28 cellular contexts compared by ENCODE assay signal in genomic region chr14:38297681-38298080, GRCh38. TPM values are rescaled to one million over a fixed set of nuclear protein-coding genes. Genes with fewer than 3 reads are reported as not detected.
A peak's percentile ranks its signal among the peaks of the same experiment; 100 is the strongest.
DNase-seq lines count a peak whose midpoint lies in the region; ATAC-seq and TF ChIP-seq lines count a peak whose summit lies in the region.
"Had no signal": no experiment of that assay in that cellular context is flagged by ENCODE, and none has a peak within 500 bp of the region (broad histone marks: within the 10 kb centered on the region; RNA-seq: fewer than 3 reads in every experiment).

No MANE protein-coding gene starts in this region.

- intact Hi-C loops in IMR-90 (cut with micrococcal nuclease): no loop called here
- intact Hi-C loops in transverse colon (cut with DNase I; ENCODE audit: low total_unique reads): no loop called here

- H3K4ac ChIP-seq in IMR-90 (ENCODE audit: low read depth, low read length): no peak overlapping the region

- peak overlapping the region; percentile 14; the same call in 1 of the 2 replicates for H3K14ac ChIP-seq in IMR-90 (replicated peaks; ENCODE audit: low read depth, low read length)

- no peak overlapping the region for H2AFZ ChIP-seq in IMR-90 (replicated peaks; ENCODE audit: low read length, poor library complexity)
- H2AFZ ChIP-seq: parathyroid adenoma had no signal

- dilution Hi-C loops in IMR-90 (cut with HindIII; ENCODE audit: low sequenced_read_pairs, unreplicated experiment): no loop called here

- no peak overlapping the region for H3K9ac ChIP-seq in IMR-90 (ENCODE audit: low read depth, low read length)
- H3K9ac ChIP-seq: parathyroid adenoma had no signal

- no peak overlapping the region for H2AK9ac ChIP-seq in IMR-90 (replicated peaks; ENCODE audit: low read depth, low read length, poor library complexity)

- H3K18ac ChIP-seq in IMR-90 (ENCODE audit: low read depth, low read length): no peak overlapping the region

- H3K27ac ChIP-seq in IMR-90 (ENCODE audit: insufficient read depth, low read length) (no peak overlapping the region), transverse colon (no peak overlapping the region)
- H3K27ac ChIP-seq: adrenal gland, parathyroid adenoma, suprapubic skin, VCaP had no signal

- no peak overlapping the region; the same call in 1 of the 2 replicates for H3K4me2 ChIP-seq in IMR-90 (ENCODE audit: low read depth, low read length)

- no peaks in the 10 kb centered on the region; the same call in 1 of the 2 replicates for H3K9me3 ChIP-seq in IMR-90 (ENCODE audit: control insufficient read depth, insufficient read depth, low read length)
- H3K9me3 ChIP-seq in transverse colon: no peaks in the 10 kb centered on the region
- H3K9me3 ChIP-seq: adrenal gland, suprapubic skin had no signal

- H3K9me1 ChIP-seq in IMR-90 (ENCODE audit: insufficient read depth, low read length): no peaks in the 10 kb centered on the region

- H3K56ac ChIP-seq in IMR-90 (ENCODE audit: extremely low read depth, insufficient read depth, low read length): no peak overlapping the region

- no peak overlapping the region for H3K4me3 ChIP-seq in AG10803 (ENCODE audit: low read length)
- H3K4me3 ChIP-seq in IMR-90 (ENCODE audit: insufficient read depth, low read depth, low read length): no peak overlapping the region
- H3K4me3 ChIP-seq in fibroblast of pulmonary artery (replicated peaks; ENCODE audit: low read depth, low read length): no peak overlapping the region
- no peak overlapping the region for H3K4me3 ChIP-seq in transverse colon
- H3K4me3 ChIP-seq: adrenal gland, suprapubic skin had no signal

- TF ChIP-seq RAD21 in IMR-90 (IDR thresholded peaks at IDR 0.05; ENCODE audit: low read length): no peak

- DNase-seq in AG10803 (ENCODE audit: low read depth) (peak; percentile 46), IMR-90 (peak; percentile 71), amniotic epithelial cell (ENCODE audit: low read depth) (peak; percentile 55), fibroblast of pulmonary artery (ENCODE audit: low read depth) (peak; percentile 89), HT-29 (ENCODE audit: low spot score) (no peak), cerebellum (ENCODE audit: low spot score) (no peak), transverse colon (no peak)
- DNase-seq: activated gamma-delta T cell; adrenal gland; CD4-positive, CD25-positive, alpha-beta regulatory T cell; central memory CD4-positive, alpha-beta T cell; DMS153; effector CD4-positive, alpha-beta T cell; KBM-7; midbrain; NCI-H1092; NCI-H2107; NCI-H526 treated with DMSO at 0.1 percent for 48 hours; T-helper 2 cell had no signal

- H3K36me3 ChIP-seq in IMR-90 (ENCODE audit: control insufficient read depth, insufficient read depth, low read length) (no peaks in the 10 kb centered on the region), transverse colon (no peaks in the 10 kb centered on the region)
- H3K36me3 ChIP-seq: adrenal gland, suprapubic skin had no signal

- peak overlapping the region in 1 of 2 experiments; percentile 48; a peak in 2 of 4 replicates for H4K8ac ChIP-seq in IMR-90 (ENCODE audit: low read depth in 2 of 2, low read length in 2 of 2)

- no peak overlapping the region for H2AK5ac ChIP-seq in IMR-90 (ENCODE audit: low read depth, low read length)

- H3K79me1 ChIP-seq in IMR-90 (ENCODE audit: low read depth in 1 of 2, low read length in 2 of 2): no peaks in the 10 kb centered on the region

- H4K20me1 ChIP-seq in IMR-90 (ENCODE audit: insufficient read depth, low read length): no peaks in the 10 kb centered on the region

- peak overlapping the region; percentile 26; the same call in 1 of the 2 replicates for H2BK120ac ChIP-seq in IMR-90 (ENCODE audit: low read depth, low read length)

- no peak overlapping the region for H4K91ac ChIP-seq in IMR-90 (ENCODE audit: insufficient read depth, low read depth, low read length)

- no peak overlapping the region for H4K5ac ChIP-seq in IMR-90 (ENCODE audit: low read depth, low read length)

- TF ChIP-seq CTCF in AG10803 (conservative IDR thresholded peaks at IDR 0.05; ENCODE audit: low read length) (no peak), IMR-90 (conservative IDR thresholded peaks at IDR 0.05; ENCODE audit: low read depth, low read length) (no peak), fibroblast of pulmonary artery (IDR thresholded peaks at IDR 0.05; ENCODE audit: low read length, missing control alignments) (no peak), transverse colon (IDR thresholded peaks at IDR 0.05) (no peak)

- H3K27me3 ChIP-seq in IMR-90 (ENCODE audit: control insufficient read depth, insufficient read depth, low read length) (no peaks in the 10 kb centered on the region), transverse colon (no peaks in the 10 kb centered on the region)
- H3K27me3 ChIP-seq: adrenal gland, suprapubic skin had no signal

- POLR2A ChIA-PET in IMR-90 (lab: Charles Lee; ENCODE audit: unreplicated experiment): no interaction called here

- in situ Hi-C loops in IMR-90 (cut with MboI; ENCODE audit: low sequenced_read_pairs): no loop called here
- in situ Hi-C loops in transverse colon (cut with MboI; ENCODE audit: low pct_ligation_motif_present in 1 of 4, low pct_unique_long_range_greater_than_20kb in 1 of 4, low sequenced_read_pairs in 3 of 4): no loop called here

- H3K23ac ChIP-seq in IMR-90 (ENCODE audit: low read depth, low read length): no peak overlapping the region

- BruUV-seq in IMR-90 (replicated peaks; lab: Mats Ljungman, UMichigan): no TSS peak

- TF ChIP-seq POLR2A in IMR-90 (IDR thresholded peaks at IDR 0.05; ENCODE audit: low read depth, low read length) (no peak), transverse colon (IDR thresholded peaks at IDR 0.05) (no peak)

- CTCF ChIA-PET in IMR-90 (lab: Yijun Ruan, JAX): no interaction called here

- H2BK5ac ChIP-seq in IMR-90 (ENCODE audit: low read depth, low read length, poor library complexity, severe bottlenecking): no peak overlapping the region

- H2BK15ac ChIP-seq in IMR-90 (ENCODE audit: low read depth, low read length): no peak overlapping the region

- H3K4me1 ChIP-seq in IMR-90 (ENCODE audit: control insufficient read depth, insufficient read depth, low read length) (no peaks in the 10 kb centered on the region), transverse colon (no peaks in the 10 kb centered on the region)
- H3K4me1 ChIP-seq: adrenal gland, parathyroid adenoma, suprapubic skin had no signal

- TF ChIP-seq EP300 in transverse colon (IDR thresholded peaks at IDR 0.05; ENCODE audit: low read depth): no peak

- no CpG with 5 or more reads among the region's 1 CpG for WGBS in IMR-90 (ENCODE audit: extremely low coverage in 2 of 2, insufficient read length in 1 of 2), 2 experiments
- WGBS in transverse colon (ENCODE audit: low coverage in 1 of 2), 2 donors: 64 to 78% methylated on average over 1 of the region's 1 CpG

- no peak; the same call in 1 of the 2 replicates for ATAC-seq in IMR-90 (ENCODE audit: low read depth)
- ATAC-seq: left lobe of liver; natural killer cell treated with Interleukin-12 subunit alpha and Interleukin-12 subunit beta and Interleukin-15 and Interleukin-18, amount 100 ng/mL, for 72 hours; Panc1; sciatic nerve had no signal

- H2BK20ac ChIP-seq in IMR-90 (ENCODE audit: low read depth, low read length): 0 out of 2 replicates have a peak overlapping the region, but pooled peaks have one; percentile 3

TF ChIP-seq in IMR-90, 13 proteins besides CTCF, POLR2A, EP300 and RAD21:
- TF ChIP-seq CHD1 (IDR thresholded peaks at IDR 0.05; ENCODE audit: low read depth, low read length): no peak
- no peak for TF ChIP-seq BHLHE40 (IDR thresholded peaks at IDR 0.05; ENCODE audit: low read depth, low read length)
- TF ChIP-seq MXI1 (IDR thresholded peaks at IDR 0.05; ENCODE audit: borderline replicate concordance, low read depth, low read length): no peak
- no peak for TF ChIP-seq NFE2L2 (IDR thresholded peaks at IDR 0.05; ENCODE audit: low read depth, low read length)
- no peak for TF ChIP-seq MAFK (IDR thresholded peaks at IDR 0.05; ENCODE audit: low read depth, low read length)
- no peak for TF ChIP-seq FOS (IDR thresholded peaks at IDR 0.05; ENCODE audit: low read depth, low read length)
- TF ChIP-seq, protein P1, sequence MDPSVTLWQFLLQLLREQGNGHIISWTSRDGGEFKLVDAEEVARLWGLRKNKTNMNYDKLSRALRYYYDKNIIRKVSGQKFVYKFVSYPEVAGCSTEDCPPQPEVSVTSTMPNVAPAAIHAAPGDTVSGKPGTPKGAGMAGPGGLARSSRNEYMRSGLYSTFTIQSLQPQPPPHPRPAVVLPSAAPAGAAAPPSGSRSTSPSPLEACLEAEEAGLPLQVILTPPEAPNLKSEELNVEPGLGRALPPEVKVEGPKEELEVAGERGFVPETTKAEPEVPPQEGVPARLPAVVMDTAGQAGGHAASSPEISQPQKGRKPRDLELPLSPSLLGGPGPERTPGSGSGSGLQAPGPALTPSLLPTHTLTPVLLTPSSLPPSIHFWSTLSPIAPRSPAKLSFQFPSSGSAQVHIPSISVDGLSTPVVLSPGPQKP (IDR thresholded peaks at IDR 0.05; ENCODE audit: borderline replicate concordance, low read depth, low read length): no peak
- no peak for TF ChIP-seq RCOR1 (IDR thresholded peaks at IDR 0.05; ENCODE audit: insufficient replicate concordance, low read length)
- TF ChIP-seq CEBPB (IDR thresholded peaks at IDR 0.05; ENCODE audit: low read depth, low read length): no peak
- TF ChIP-seq, protein P2, sequence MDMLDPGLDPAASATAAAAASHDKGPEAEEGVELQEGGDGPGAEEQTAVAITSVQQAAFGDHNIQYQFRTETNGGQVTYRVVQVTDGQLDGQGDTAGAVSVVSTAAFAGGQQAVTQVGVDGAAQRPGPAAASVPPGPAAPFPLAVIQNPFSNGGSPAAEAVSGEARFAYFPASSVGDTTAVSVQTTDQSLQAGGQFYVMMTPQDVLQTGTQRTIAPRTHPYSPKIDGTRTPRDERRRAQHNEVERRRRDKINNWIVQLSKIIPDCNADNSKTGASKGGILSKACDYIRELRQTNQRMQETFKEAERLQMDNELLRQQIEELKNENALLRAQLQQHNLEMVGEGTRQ (IDR thresholded peaks at IDR 0.05; ENCODE audit: low read depth, low read length): no peak
- TF ChIP-seq MAZ (IDR thresholded peaks at IDR 0.05; ENCODE audit: borderline replicate concordance, low read depth, low read length): no peak
- no peak for TF ChIP-seq RFX5 (IDR thresholded peaks at IDR 0.05; ENCODE audit: low read depth, low read length)

RNA-seq across cellular contexts. Expression of gene CLEC14A, which starts 41.8 kb away (rescaled TPM):
- 2.8 and 3.0 TPM in 2 replicates for total RNA-seq in IMR-90 (2012; rRNA removed)
- polyA plus RNA-seq in IMR-90 (2012; rRNA removed): 5.7 and 6.2 TPM in 2 replicates
- 4.6 and 5.4 TPM in 2 replicates for polyA plus RNA-seq in IMR-90 (2012; cell fraction: cytosol; rRNA removed)
- polyA plus RNA-seq in IMR-90 (2012; cell fraction: nucleus; rRNA removed; ENCODE audit: low replicate concordance): 1.4 and 2.9 TPM in 2 replicates
- not detected in 2 replicates for total RNA-seq in HT-29 (2014; rRNA removed; shearing (Covaris generic))
- total RNA-seq in cerebellum: 2.9 TPM
- 1 to 10 TPM in 3 of 4 donors, not detected in 1; 2.4 to 5.7 (median 5.3) TPM for total RNA-seq in transverse colon
- total RNA-seq: CD4-positive, CD25-positive, alpha-beta regulatory T cell; H4; natural killer cell treated with Interleukin-12 subunit alpha and Interleukin-12 subunit beta and Interleukin-15 and Interleukin-18, amount 100 ng/mL, for 72 hours; SK-MEL-5 had no signal
- polyA plus RNA-seq: CD4-positive, CD25-positive, alpha-beta regulatory T cell had no signal

Comparison
In these comparisons a context has a peak if more than half of its experiments do, and no peak if none do; other contexts are left out.
1. DNase-seq: peak in AG10803 (single experiment), IMR-90 (single experiment), amniotic epithelial cell (single experiment) and fibroblast of pulmonary artery (single experiment); none in HT-29 (single experiment), cerebellum (single experiment) and transverse colon (single experiment).